14 cellular contexts compared by ENCODE assay signal in genomic region chr11:69587454-69588081, GRCh38. TPM values are rescaled to one million over a fixed set of nuclear protein-coding genes. Genes with fewer than 3 reads are reported as not detected.
DNase-seq lines count a peak whose midpoint lies in the region; ATAC-seq lines count a peak whose summit lies in the region.
"Had no signal": no experiment of that assay in that cellular context is flagged by ENCODE, and none has a peak within 500 bp of the region (broad histone marks: within the 10 kb centered on the region; RNA-seq: fewer than 3 reads in every experiment).

No MANE protein-coding gene starts in this region.

- H3K4me1 ChIP-seq in mesodermal cell (ENCODE audit: control insufficient read depth, insufficient read depth, low read length, poor library complexity, severe bottlenecking): peaks cover 9% of the 10 kb centered on the region
- H3K4me1 ChIP-seq: testis had no signal

- ATAC-seq in HG03457 (IDR thresholded peaks at IDR 0.05; ENCODE audit: unreplicated experiment): no peak
- ATAC-seq: activated CD4-positive, alpha-beta T cell treated with anti-CD3 and anti-CD28 coated beads for 36 hours had no signal

- WGBS in mesodermal cell (ENCODE audit: insufficient coverage in 2 of 2), 2 experiments: 90 to 93% methylated on average over 3 to 5 of the region's 5 CpGs

- peaks cover 9% of the 10 kb centered on the region for H3K9me3 ChIP-seq in mesodermal cell (ENCODE audit: control insufficient read depth, low read length)
- H3K9me3 ChIP-seq: testis had no signal

- no peak overlapping the region for H3K4me3 ChIP-seq in mesodermal cell (ENCODE audit: extremely low read depth, insufficient read depth, low read length, poor library complexity, severe bottlenecking)
- H3K4me3 ChIP-seq: lung, testis had no signal

- peak overlapping the region; percentile 86 for H3K27ac ChIP-seq in mesodermal cell (ENCODE audit: low read depth, low read length, severe bottlenecking)
- H3K27ac ChIP-seq: testis had no signal

- peak; percentile 42 for DNase-seq in COLO829 (ENCODE audit: low spot score)
- DNase-seq in NCI-H226: peak; percentile 76
- peak; percentile 47 for DNase-seq in dermis blood vessel endothelial cell
- no peak for DNase-seq in globus pallidus (ENCODE audit: low spot score)
- no peak for DNase-seq in superior temporal gyrus (ENCODE audit: extremely low spot score)
- DNase-seq in NCI-H187 (lab: John Stamatoyannopoulos, UW): no peak
- DNase-seq: activated CD4-positive, alpha-beta T cell treated with anti-CD3 and anti-CD28 coated beads for 36 hours; CD4-positive, alpha-beta T cell; Kasumi-1; SHP77 treated with DMSO at 0.1 percent for 48 hours; testis had no signal

- no peaks in the 10 kb centered on the region for H3K36me3 ChIP-seq in mesodermal cell (ENCODE audit: control insufficient read depth, insufficient read depth, low read length)

RNA-seq across cellular contexts. Expression of gene CCND1, which starts 53.4 kb away (rescaled TPM):
- 445 and 452 TPM in 2 replicates for total RNA-seq in dermis blood vessel endothelial cell
- 278 TPM for polyA plus RNA-seq in mesodermal cell (2013, experiment 1 of 2)
- polyA plus RNA-seq in mesodermal cell (2013, experiment 2 of 2): 285 TPM

Comparison
In these comparisons a context has a peak if more than half of its experiments do, and no peak if none do; other contexts are left out.
1. DNase-seq: peak in COLO829 (single experiment), NCI-H226 (single experiment) and dermis blood vessel endothelial cell (single experiment); none in globus pallidus (single experiment), superior temporal gyrus (single experiment) and NCI-H187 (0 of 2).